In the genomic region with DNA sequence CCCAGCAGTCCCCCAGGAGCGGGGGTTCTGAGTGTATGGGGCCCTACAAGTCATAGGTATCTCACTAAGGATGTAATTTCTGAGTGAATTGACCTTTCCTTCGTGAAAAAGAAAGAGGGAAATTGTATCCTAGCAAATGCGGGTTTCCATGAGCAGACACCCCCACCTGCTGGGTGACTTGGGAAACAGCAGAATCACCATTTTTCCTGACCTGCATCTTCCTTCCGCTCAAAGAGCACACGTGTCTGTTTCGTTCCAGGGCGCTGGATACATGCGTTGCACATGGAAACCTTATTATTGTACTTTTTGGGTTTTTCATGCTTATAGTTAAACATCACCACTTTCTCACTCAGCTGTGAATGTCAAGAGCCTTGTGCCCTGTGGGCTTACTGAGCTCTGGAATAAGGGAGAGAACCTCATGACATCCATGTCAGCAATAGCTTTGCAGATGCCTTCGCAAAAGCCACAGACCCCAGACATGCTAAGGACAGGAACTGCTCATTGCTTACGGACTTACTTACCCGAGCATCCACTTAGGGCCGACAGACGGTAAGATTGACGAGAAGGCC, we compare ENCODE assay signal across 8 cellular contexts.
DNase-seq lines count a peak whose midpoint lies in the region; ATAC-seq and TF ChIP-seq lines count a peak whose summit lies in the region.

No MANE protein-coding gene starts in this region.

- no peaks in the 10 kb centered on the region for H3K36me3 Mint-ChIP-seq in activated T-helper 17 cell treated with anti-CD3 and anti-CD28 coated beads, Interleukin-2, amount 50 U/mL, for 72 hours (ENCODE audit: low read depth)
- H3K36me3 Mint-ChIP-seq in stimulated activated memory B cell treated with anti-CD40 and anti-IgM and Interleukin-4, amounts not matched to agents 10 μg/mL and 1 μg/mL and 100 μg/mL, for 72 hours = no peaks in the 10 kb centered on the region

- intact Hi-C loops in heart right ventricle (cut with DNase I) (loop anchor here (2.0 to 10.0 kb wide), 10 partner anchors 404 to 834 kb away; partner anchors contain the start of gene SNTG2 (in 7 of the 10)), sciatic nerve (cut with DNase I) (no loop called here)

- peak overlapping the region in 3 of 10 donors; percentile 11 to 27 (median 13) for H3K27ac ChIP-seq in heart right ventricle

- 36 to 40% methylated on average over 14 of the region's 14 CpGs for WGBS in heart right ventricle, 2 donors

- DNase-seq in AG08396 (ENCODE audit: low spot score) (peak; percentile 78), NCI-H2196 treated with DMSO at 0.1 percent for 48 hours (lab: John Stamatoyannopoulos, UW; ENCODE audit: unreplicated experiment) (peak; percentile 37), heart right ventricle (peak in 1 of 2 donors; percentile 33), sciatic nerve (ENCODE audit: low spot score) (no peak)

- H3K9me3 Mint-ChIP-seq in activated T-helper 17 cell treated with anti-CD3 and anti-CD28 coated beads, Interleukin-2, amount 50 U/mL, for 72 hours = no peaks in the 10 kb centered on the region
- H3K9me3 Mint-ChIP-seq in stimulated activated memory B cell treated with anti-CD40 and anti-IgM and Interleukin-4, amounts not matched to agents 10 μg/mL and 1 μg/mL and 100 μg/mL, for 72 hours = no peaks in the 10 kb centered on the region

- H3K9me3 ChIP-seq in heart right ventricle = no peaks in the 10 kb centered on the region

- TF ChIP-seq CTCF in GM12873 (IDR thresholded peaks at IDR 0.05; ENCODE audit: insufficient read depth, low read depth, low read length, missing control alignments) (peak; percentile 64), heart right ventricle (IDR thresholded peaks at IDR 0.05) (peak; percentile 58 to 92 (median 83))

- no peaks in the 10 kb centered on the region for H3K27me3 Mint-ChIP-seq in activated T-helper 17 cell treated with anti-CD3 and anti-CD28 coated beads, Interleukin-2, amount 50 U/mL, for 72 hours
- H3K27me3 Mint-ChIP-seq in stimulated activated memory B cell treated with anti-CD40 and anti-IgM and Interleukin-4, amounts not matched to agents 10 μg/mL and 1 μg/mL and 100 μg/mL, for 72 hours = peaks cover 67% of the 10 kb centered on the region

- no peak overlapping the region for H3K27ac Mint-ChIP-seq in activated T-helper 17 cell treated with anti-CD3 and anti-CD28 coated beads, Interleukin-2, amount 50 U/mL, for 72 hours
- no peak overlapping the region for H3K27ac Mint-ChIP-seq in stimulated activated memory B cell treated with anti-CD40 and anti-IgM and Interleukin-4, amounts not matched to agents 10 μg/mL and 1 μg/mL and 100 μg/mL, for 72 hours

- H3K4me3 Mint-ChIP-seq in activated T-helper 17 cell treated with anti-CD3 and anti-CD28 coated beads, Interleukin-2, amount 50 U/mL, for 72 hours = peak overlapping the region; percentile 28
- no peak overlapping the region for H3K4me3 Mint-ChIP-seq in stimulated activated memory B cell treated with anti-CD40 and anti-IgM and Interleukin-4, amounts not matched to agents 10 μg/mL and 1 μg/mL and 100 μg/mL, for 72 hours

- H3K36me3 ChIP-seq in heart right ventricle = no peaks in the 10 kb centered on the region

- H3K4me1 ChIP-seq in heart right ventricle = peaks cover 0 to 20% (median 12%) of the 10 kb centered on the region in 9 donors

- peaks cover 0 to 7% (median 0%) of the 10 kb centered on the region in 7 donors for H3K27me3 ChIP-seq in heart right ventricle

- peaks cover 14% of the 10 kb centered on the region for H3K4me1 Mint-ChIP-seq in activated T-helper 17 cell treated with anti-CD3 and anti-CD28 coated beads, Interleukin-2, amount 50 U/mL, for 72 hours
- peaks cover 5% of the 10 kb centered on the region for H3K4me1 Mint-ChIP-seq in stimulated activated memory B cell treated with anti-CD40 and anti-IgM and Interleukin-4, amounts not matched to agents 10 μg/mL and 1 μg/mL and 100 μg/mL, for 72 hours

- no peak for ATAC-seq in activated T-helper 17 cell treated with anti-CD3 and anti-CD28 coated beads, Interleukin-2, amount 50 U/mL, for 72 hours (replicated peaks)
- peak in 3 of 8 donors; percentile 25 to 51 (median 32) for ATAC-seq in heart right ventricle
- peak; percentile 28 for ATAC-seq in sciatic nerve
- ATAC-seq in stimulated activated memory B cell treated with anti-CD40 and anti-IgM and Interleukin-4, amounts not matched to agents 10 μg/mL and 1 μg/mL and 100 μg/mL, for 72 hours = no peak
- no peak for ATAC-seq in HG02642 (IDR thresholded peaks at IDR 0.05; ENCODE audit: poor library complexity, unreplicated experiment)

- H3K4me3 ChIP-seq in heart right ventricle = no peak overlapping the region
